ENCODE assay signal across 1 cellular context in genomic region chr20:63574829-63575720, GRCh38.
TF ChIP-seq lines count a peak whose summit lies in the region.

No MANE protein-coding gene starts in this region.

TF ChIP-seq in HepG2, 621 proteins besides CTCF, POLR2A, EP300 and RAD21 (continued from another document and continues in another):
- TF ChIP-seq ARID5B (CRISPR knock-in tag; IDR thresholded peaks at IDR 0.05) (peak; percentile 21; the same call in 1 of the 2 replicates), FUBP1 (CRISPR knock-in tag; IDR thresholded peaks at IDR 0.05; ENCODE audit: borderline replicate concordance) (peak; percentile 42; the same call in 1 of the 2 replicates), LBX2 (CRISPR knock-in tag; IDR thresholded peaks at IDR 0.05; ENCODE audit: borderline replicate concordance) (no peak), ZNF350 (CRISPR knock-in tag; IDR thresholded peaks at IDR 0.05; ENCODE audit: borderline replicate concordance, low read depth) (0 out of 2 replicates have a peak, but pooled peaks have one; percentile 32), E2F5 (CRISPR knock-in tag; conservative IDR thresholded peaks at IDR 0.05) (0 out of 2 replicates have a peak, but pooled peaks have one; percentile 49), ARHGAP35 (CRISPR knock-in tag; IDR thresholded peaks at IDR 0.05; ENCODE audit: borderline replicate concordance) (0 out of 2 replicates have a peak, but pooled peaks have one; percentile 72), ZNF446 (CRISPR knock-in tag; IDR thresholded peaks at IDR 0.05) (0 out of 2 replicates have a peak, but pooled peaks have one; percentile 47), KAT7 (CRISPR knock-in tag; IDR thresholded peaks at IDR 0.05; ENCODE audit: borderline replicate concordance) (no peak; the same call in 1 of the 2 replicates), ZFP1 (CRISPR knock-in tag; IDR thresholded peaks at IDR 0.05) (no peak), ATF3 (CRISPR knock-in tag; IDR thresholded peaks at IDR 0.05) (peak; percentile 85), TEAD3 (CRISPR knock-in tag; optimal IDR thresholded peaks at IDR 0.05; ENCODE audit: borderline replicate concordance) (peak; percentile 79), HNF4G (IDR thresholded peaks at IDR 0.05; ENCODE audit: borderline replicate concordance, low read depth, low read length) (0 out of 2 replicates have a peak, but pooled peaks have one; percentile 20), HNF4G (CRISPR knock-in tag; IDR thresholded peaks at IDR 0.05; ENCODE audit: borderline replicate concordance, low read depth) (peak; percentile 25; the same call in 1 of the 2 replicates), ZNF383 (CRISPR knock-in tag; IDR thresholded peaks at IDR 0.05; ENCODE audit: borderline replicate concordance) (no peak), ZNF430 (CRISPR knock-in tag; IDR thresholded peaks at IDR 0.05) (no peak), FOXA1 (IDR thresholded peaks at IDR 0.05) (no peak), FOXA1 (CRISPR knock-in tag; IDR thresholded peaks at IDR 0.05) (0 out of 2 replicates have a peak, but pooled peaks have one; percentile 42), ZBTB7B (CRISPR knock-in tag; IDR thresholded peaks at IDR 0.05) (peak; percentile 66; the same call in 1 of the 2 replicates), ARID4A (CRISPR knock-in tag; IDR thresholded peaks at IDR 0.05; ENCODE audit: borderline replicate concordance) (peak; percentile 55), ZSCAN12 (CRISPR knock-in tag; IDR thresholded peaks at IDR 0.05) (no peak), ZNF607 (CRISPR knock-in tag; IDR thresholded peaks at IDR 0.05; ENCODE audit: borderline replicate concordance) (peak; percentile 93), ADNP (CRISPR knock-in tag; IDR thresholded peaks at IDR 0.05) (no peak), GATAD1 (CRISPR knock-in tag; IDR thresholded peaks at IDR 0.05) (peak; percentile 65), ERF (CRISPR knock-in tag; IDR thresholded peaks at IDR 0.05) (peak; percentile 39; the same call in 1 of the 2 replicates), TFDP2 (CRISPR knock-in tag; IDR thresholded peaks at IDR 0.05) (no peak), RELA (CRISPR knock-in tag; IDR thresholded peaks at IDR 0.05) (no peak), SCMH1 (CRISPR knock-in tag; IDR thresholded peaks at IDR 0.05; ENCODE audit: borderline replicate concordance) (no peak), ZNF572 (CRISPR knock-in tag; IDR thresholded peaks at IDR 0.05) (0 out of 2 replicates have a peak, but pooled peaks have one; percentile 63), HNRNPLL (IDR thresholded peaks at IDR 0.05; ENCODE audit: low read depth, low read length, poor library complexity, severe bottlenecking) (peak; percentile 47), ZBTB44 (CRISPR knock-in tag; IDR thresholded peaks at IDR 0.05) (no peak), ZNF253 (CRISPR knock-in tag; IDR thresholded peaks at IDR 0.05; ENCODE audit: borderline replicate concordance) (peak; percentile 8; the same call in 1 of the 2 replicates), ZNF674 (CRISPR knock-in tag; IDR thresholded peaks at IDR 0.05; ENCODE audit: low read depth) (no peak), PPARG (CRISPR knock-in tag; conservative IDR thresholded peaks at IDR 0.05) (no peak), MYPOP (CRISPR knock-in tag; IDR thresholded peaks at IDR 0.05) (peak; percentile 59), JUND (CRISPR knock-in tag; IDR thresholded peaks at IDR 0.05) (peak; percentile 36; the same call in 1 of the 2 replicates), SP4 (CRISPR knock-in tag; IDR thresholded peaks at IDR 0.05) (0 out of 2 replicates have a peak, but pooled peaks have one; percentile 39), HOXD1 (CRISPR knock-in tag; IDR thresholded peaks at IDR 0.05) (no peak), ZNF431 (CRISPR knock-in tag; IDR thresholded peaks at IDR 0.05; ENCODE audit: borderline replicate concordance, low read depth) (peak; percentile 58; the same call in 1 of the 2 replicates), IRF9 (CRISPR knock-in tag; IDR thresholded peaks at IDR 0.05; ENCODE audit: borderline replicate concordance) (peak; percentile 79; the same call in 1 of the 2 replicates), ETV5 (CRISPR knock-in tag; IDR thresholded peaks at IDR 0.05; ENCODE audit: borderline replicate concordance) (0 out of 2 replicates have a peak, but pooled peaks have one; percentile 13), ZNF501 (CRISPR knock-in tag; IDR thresholded peaks at IDR 0.05) (peak; percentile 76)
